In the genomic region with DNA sequence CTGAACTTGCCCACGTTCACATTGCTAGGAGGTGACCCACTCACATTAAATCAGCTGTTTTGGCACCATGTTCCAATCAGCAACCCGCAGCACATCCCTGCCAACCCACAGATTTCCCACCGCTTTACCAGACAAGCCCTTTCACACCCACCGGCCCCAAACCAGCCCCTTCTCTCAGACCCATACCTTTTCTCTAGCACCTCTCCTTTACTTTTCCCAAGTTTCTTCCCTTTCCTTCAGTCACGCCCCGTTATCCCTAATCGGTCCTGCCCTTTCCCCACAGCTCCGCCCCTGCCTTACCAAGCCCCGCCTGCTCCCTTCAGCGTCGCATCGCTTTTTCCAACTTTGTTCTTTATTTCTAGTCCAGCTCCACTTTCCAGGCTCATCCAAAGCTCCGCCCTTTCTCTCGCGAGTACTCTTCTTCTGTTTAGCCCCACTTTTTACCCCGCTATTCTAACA, we compare ENCODE assay signal across 9 cellular contexts. TPM values are rescaled to one million over a fixed set of nuclear protein-coding genes. Genes with fewer than 3 reads are reported as not detected.
DNase-seq lines count a peak whose midpoint lies in the region; ATAC-seq, FAIRE-seq and TF ChIP-seq lines count a peak whose summit lies in the region.
"Had no signal": no experiment of that assay in that cellular context is flagged by ENCODE, and none has a peak within 500 bp of the region (broad histone marks: within the 10 kb centered on the region; RNA-seq: fewer than 3 reads in every experiment).

No MANE protein-coding gene starts in this region.

- no peak overlapping the region for H2BK5ac ChIP-seq in mesendoderm (ENCODE audit: low read length)

- no peaks in the 10 kb centered on the region for H3K27me3 ChIP-seq in mesendoderm (ENCODE audit: insufficient read depth, low read length, poor library complexity)

- peaks cover 25% of the 10 kb centered on the region for H3K36me3 Mint-ChIP-seq in activated CD4-positive, alpha-beta T cell treated with anti-CD3 and anti-CD28 coated beads, Interleukin-2, amount 10 ng/mL, durations not matched to agents 24 days and 14 days (ENCODE audit: low read depth)
- peaks cover 4% of the 10 kb centered on the region for H3K36me3 Mint-ChIP-seq in chondrocyte (ENCODE audit: low read depth)

- H3K4ac ChIP-seq in mesendoderm (ENCODE audit: low read depth, low read length): no peak overlapping the region

- H3K27ac Mint-ChIP-seq in activated CD4-positive, alpha-beta T cell treated with anti-CD3 and anti-CD28 coated beads, Interleukin-2, amount 10 ng/mL, durations not matched to agents 24 days and 14 days: peak overlapping the region; percentile 95
- peak overlapping the region; percentile 95 for H3K27ac Mint-ChIP-seq in chondrocyte (ENCODE audit: unreplicated experiment)

- H3K23ac ChIP-seq in mesendoderm (ENCODE audit: low read length): no peak overlapping the region

- ATAC-seq in HG02588 (IDR thresholded peaks at IDR 0.05; ENCODE audit: unreplicated experiment): peak; percentile 35

- H3K79me2 ChIP-seq in mesendoderm (ENCODE audit: control insufficient read depth, insufficient read depth, low read length): peaks cover 22% of the 10 kb centered on the region

- H3K4me1 ChIP-seq in mesendoderm (ENCODE audit: control insufficient read depth, low read depth, low read length): peaks cover 3% of the 10 kb centered on the region

- intact Hi-C loops in activated CD4-positive, alpha-beta T cell treated with anti-CD3 and anti-CD28 coated beads, Interleukin-2, amount 10 ng/mL, durations not matched to agents 24 days and 14 days (cut with micrococcal nuclease): loop anchor here (1.0 to 2.0 kb wide), 6 partner anchors 20 to 368 kb away; partner anchors contain the start of genes CRELD1, MTMR14, SETD5 and TADA3

- H3K27me3 Mint-ChIP-seq in activated CD4-positive, alpha-beta T cell treated with anti-CD3 and anti-CD28 coated beads, Interleukin-2, amount 10 ng/mL, durations not matched to agents 24 days and 14 days: no peaks in the 10 kb centered on the region
- peaks cover 8% of the 10 kb centered on the region for H3K27me3 Mint-ChIP-seq in chondrocyte (ENCODE audit: low read depth)

- no peak overlapping the region for H3K18ac ChIP-seq in mesendoderm (ENCODE audit: low read length)

- H2AK5ac ChIP-seq in mesendoderm (ENCODE audit: low read length): no peak overlapping the region

- peaks cover 19% of the 10 kb centered on the region for H3K79me1 ChIP-seq in mesendoderm (ENCODE audit: low read length)

- H2BK120ac ChIP-seq in mesendoderm (ENCODE audit: low read depth, low read length): no peak overlapping the region

- peak overlapping the region; percentile 28 for H3K9ac ChIP-seq in mesendoderm (ENCODE audit: low read length)

- TF ChIP-seq CTCF in chondrocyte (IDR thresholded peaks at IDR 0.05): no peak

- no peak overlapping the region for H4K5ac ChIP-seq in mesendoderm (ENCODE audit: low read length)

- peaks cover 3% of the 10 kb centered on the region for H3K36me3 ChIP-seq in mesendoderm (ENCODE audit: control insufficient read depth, insufficient read depth, low read length)

- H3K27ac ChIP-seq in mesendoderm (ENCODE audit: low read depth, low read length): peak overlapping the region; percentile 27

- DNase-seq in activated CD4-positive, alpha-beta T cell treated with anti-CD3 and anti-CD28 coated beads, Interleukin-2, amount 10 ng/mL, durations not matched to agents 24 days and 14 days: no peak
- no peak for DNase-seq in activated CD4-positive, alpha-beta T cell treated with anti-CD3 and anti-CD28 coated beads for 4 hours
- DNase-seq in NCI-H1930 (lab: John Stamatoyannopoulos, UW): peak; percentile 57 to 62
- no peak for DNase-seq in chondrocyte (ENCODE audit: low spot score)
- DNase-seq in mesendoderm: no peak
- DNase-seq in urothelium cell line (ENCODE audit: low spot score): peak; percentile 87
- no peak for DNase-seq in mucosa of gallbladder (ENCODE audit: low spot score)

- peaks cover 60% of the 10 kb centered on the region for H3K4me1 Mint-ChIP-seq in activated CD4-positive, alpha-beta T cell treated with anti-CD3 and anti-CD28 coated beads, Interleukin-2, amount 10 ng/mL, durations not matched to agents 24 days and 14 days
- peaks cover 28% of the 10 kb centered on the region for H3K4me1 Mint-ChIP-seq in chondrocyte (ENCODE audit: low read depth)

- peak overlapping the region; percentile 77 for H3K56ac ChIP-seq in mesendoderm (ENCODE audit: low read length)

- no peak for FAIRE-seq in urothelium cell line (lab: Jason Lieb, UNC)

- H3K4me2 ChIP-seq in mesendoderm (ENCODE audit: low read length): peak overlapping the region; percentile 3

- no CpG with 5 or more reads among the region's 16 CpGs for WGBS in mesendoderm (ENCODE audit: extremely low coverage, insufficient coverage, low lambda C conversion rate)

- no peaks in the 10 kb centered on the region for H3K9me3 Mint-ChIP-seq in activated CD4-positive, alpha-beta T cell treated with anti-CD3 and anti-CD28 coated beads, Interleukin-2, amount 10 ng/mL, durations not matched to agents 24 days and 14 days
- no peaks in the 10 kb centered on the region for H3K9me3 Mint-ChIP-seq in chondrocyte (ENCODE audit: low read depth)

- H3K4me3 ChIP-seq in mesendoderm (ENCODE audit: low read length): peak overlapping the region; percentile 44

- H4K8ac ChIP-seq in mesendoderm (ENCODE audit: low read depth, low read length): no peak overlapping the region

- H2BK15ac ChIP-seq in mesendoderm (replicated peaks; ENCODE audit: low read depth): no peak overlapping the region

- H3K4me3 Mint-ChIP-seq in activated CD4-positive, alpha-beta T cell treated with anti-CD3 and anti-CD28 coated beads, Interleukin-2, amount 10 ng/mL, durations not matched to agents 24 days and 14 days: peak overlapping the region; percentile 87
- H3K4me3 Mint-ChIP-seq in chondrocyte (ENCODE audit: unreplicated experiment): peak overlapping the region; percentile 87

RNA-seq across cellular contexts. Expression of gene BRPF1, which starts 0.8 kb away (rescaled TPM):
- 41.7 and 45.3 TPM in 2 replicates for total RNA-seq in activated CD4-positive, alpha-beta T cell treated with anti-CD3 and anti-CD28 coated beads, Interleukin-2, amount 10 ng/mL, durations not matched to agents 24 days and 14 days
- total RNA-seq in chondrocyte: 14.6 to 18.8 TPM (median 15.5 TPM) in 3 replicates
- polyA plus RNA-seq in mesendoderm (2013, experiment 1 of 2): 15.6 TPM
- 16.1 TPM for polyA plus RNA-seq in mesendoderm (2013, experiment 2 of 2)
- 17.3 TPM for total RNA-seq in mucosa of gallbladder

RNA-seq across cellular contexts. Expression of gene OGG1, which starts 19.0 kb away (rescaled TPM):
- total RNA-seq in activated CD4-positive, alpha-beta T cell treated with anti-CD3 and anti-CD28 coated beads, Interleukin-2, amount 10 ng/mL, durations not matched to agents 24 days and 14 days: 37.0 and 41.1 TPM in 2 replicates
- 23.8 to 26.7 TPM (median 24.2 TPM) in 3 replicates for total RNA-seq in chondrocyte
- polyA plus RNA-seq in mesendoderm (2013, experiment 1 of 2): 30.7 TPM
- 35.5 TPM for polyA plus RNA-seq in mesendoderm (2013, experiment 2 of 2)
- 37.6 TPM for total RNA-seq in mucosa of gallbladder

RNA-seq across cellular contexts. Expression of gene CPNE9, which starts 27.1 kb away (rescaled TPM):
- total RNA-seq in activated CD4-positive, alpha-beta T cell treated with anti-CD3 and anti-CD28 coated beads, Interleukin-2, amount 10 ng/mL, durations not matched to agents 24 days and 14 days: 0.17 TPM in 1 of 2 replicates, not detected in the other
- total RNA-seq in chondrocyte (not detected in 3 replicates), mucosa of gallbladder (0.37 TPM)
- polyA plus RNA-seq in mesendoderm (2013, experiment 1 of 2): 1.4 TPM
- polyA plus RNA-seq in mesendoderm (2013, experiment 2 of 2): 1.3 TPM
- total RNA-seq: lung microvascular endothelial cell had no signal

RNA-seq across cellular contexts. Expression of gene CAMK1, which starts 39.0 kb away (rescaled TPM):
- 81.0 and 83.7 TPM in 2 replicates for total RNA-seq in activated CD4-positive, alpha-beta T cell treated with anti-CD3 and anti-CD28 coated beads, Interleukin-2, amount 10 ng/mL, durations not matched to agents 24 days and 14 days
- total RNA-seq in chondrocyte (9.7 to 20.9 TPM (median 19.3 TPM) in 3 replicates), mucosa of gallbladder (30.6 TPM)
- polyA plus RNA-seq in mesendoderm (2013, experiment 1 of 2): 4.1 TPM
- polyA plus RNA-seq in mesendoderm (2013, experiment 2 of 2): 3.7 TPM

Comparison
In these comparisons a context has a peak if more than half of its experiments do, and no peak if none do; other contexts are left out.
1. DNase-seq: peak in NCI-H1930 (2 of 2) and urothelium cell line (single experiment); none in activated CD4-positive, alpha-beta T cell treated with anti-CD3 and anti-CD28 coated beads, Interleukin-2, amount 10 ng/mL, durations not matched to agents 24 days and 14 days (single experiment), activated CD4-positive, alpha-beta T cell treated with anti-CD3 and anti-CD28 coated beads for 4 hours (0 of 2), chondrocyte (single experiment), mesendoderm (single experiment) and mucosa of gallbladder (single experiment).